ENCODE assay signal across 8 cellular contexts in the genomic region with DNA sequence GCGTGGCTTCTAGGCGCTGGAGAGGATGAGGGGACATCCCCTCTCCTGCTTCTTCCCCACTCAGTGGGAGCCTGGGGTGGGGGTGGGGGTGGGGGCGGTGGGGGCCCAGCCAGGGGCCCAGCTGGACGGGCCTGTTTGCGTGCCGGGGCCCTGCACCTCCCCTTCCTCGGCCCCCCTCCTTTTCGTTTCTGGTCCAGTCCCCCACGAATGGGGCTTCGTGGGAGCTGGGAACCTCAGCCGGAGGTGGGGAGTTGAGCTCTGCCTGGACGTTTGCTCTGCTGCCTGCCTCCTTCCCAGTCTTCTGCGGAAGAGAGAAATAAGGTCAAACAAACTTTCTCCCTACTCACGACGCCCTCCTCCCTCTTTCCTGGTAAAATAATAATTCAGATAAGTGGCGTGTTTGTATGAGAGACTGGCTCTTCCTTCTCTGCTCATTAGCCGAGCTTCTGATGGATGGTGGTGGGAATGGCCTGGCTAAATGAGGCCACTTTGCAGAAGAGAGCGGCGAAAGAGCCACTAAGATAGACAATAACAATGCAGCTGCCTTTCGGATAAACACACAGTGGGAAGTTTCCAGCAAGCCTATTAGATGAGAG. TPM values are rescaled to one million over a fixed set of nuclear protein-coding genes. Genes with fewer than 3 reads are reported as not detected.
DNase-seq lines count a peak whose midpoint lies in the region; ATAC-seq lines count a peak whose summit lies in the region.

No MANE protein-coding gene starts in this region.

- no peak for ATAC-seq in effector memory CD8-positive, alpha-beta T cell (replicated peaks)
- no peak for ATAC-seq in HG02938 (IDR thresholded peaks at IDR 0.05; ENCODE audit: unreplicated experiment)

- H3K27ac Mint-ChIP-seq in activated CD4-positive, alpha-beta T cell treated with anti-CD3 and anti-CD28 coated beads, Interleukin-2, amount 10 ng/mL, durations not matched to agents 24 days and 14 days, result peak overlapping the region; percentile 94
- peak overlapping the region; percentile 83 for H3K27ac Mint-ChIP-seq in T-helper 1 cell treated with Interleukin-12 subunit alpha and Interleukin-12 subunit beta and Interleukin-4 antibody, amounts not matched to agents 30 μg/mL and 1 μg/mL, for 36 hours
- peak overlapping the region; percentile 95 to 96 for H3K27ac Mint-ChIP-seq in effector memory CD8-positive, alpha-beta T cell

- DNase-seq in activated CD4-positive, alpha-beta T cell treated with anti-CD3 and anti-CD28 coated beads, Interleukin-2, amount 10 ng/mL, durations not matched to agents 24 days and 14 days, result peak; percentile 73
- no peak for DNase-seq in activated CD4-positive, alpha-beta T cell treated with anti-CD3 and anti-CD28 coated beads for 1 hour
- no peak for DNase-seq in effector memory CD8-positive, alpha-beta T cell
- peak; percentile 59 for DNase-seq in medulla oblongata (ENCODE audit: extremely low spot score)

- peak overlapping the region; percentile 81 for H3K9ac ChIP-seq in HUES48 (ENCODE audit: low read depth, low read length)

- H3K36me3 ChIP-seq in HUES48 (ENCODE audit: control insufficient read depth, insufficient read depth, low read length), result peaks cover 37% of the 10 kb centered on the region

- intact Hi-C loops in activated CD4-positive, alpha-beta T cell treated with anti-CD3 and anti-CD28 coated beads, Interleukin-2, amount 10 ng/mL, durations not matched to agents 24 days and 14 days (cut with micrococcal nuclease), result loop anchor here (5.0 kb wide), 2 partner anchors 77 to 83 kb away; a partner anchor contains a TSS

- no peaks in the 10 kb centered on the region for H3K27me3 ChIP-seq in HUES48 (ENCODE audit: control insufficient read depth, insufficient read depth, low read length)

- H3K4me3 Mint-ChIP-seq in activated CD4-positive, alpha-beta T cell treated with anti-CD3 and anti-CD28 coated beads, Interleukin-2, amount 10 ng/mL, durations not matched to agents 24 days and 14 days, result peak overlapping the region; percentile 91
- H3K4me3 Mint-ChIP-seq in T-helper 1 cell treated with Interleukin-12 subunit alpha and Interleukin-12 subunit beta and Interleukin-4 antibody, amounts not matched to agents 30 μg/mL and 1 μg/mL, for 36 hours, result peak overlapping the region; percentile 90
- H3K4me3 Mint-ChIP-seq in effector memory CD8-positive, alpha-beta T cell, result peak overlapping the region; percentile 89 to 91

- H3K4me3 ChIP-seq in HUES48 (ENCODE audit: low read depth, low read length), result peak overlapping the region; percentile 89

- H3K9me3 ChIP-seq in HUES48 (ENCODE audit: control insufficient read depth, insufficient read depth, low read length), result no peaks in the 10 kb centered on the region

- H3K27me3 Mint-ChIP-seq in activated CD4-positive, alpha-beta T cell treated with anti-CD3 and anti-CD28 coated beads, Interleukin-2, amount 10 ng/mL, durations not matched to agents 24 days and 14 days, result no peaks in the 10 kb centered on the region
- peaks cover 5% of the 10 kb centered on the region for H3K27me3 Mint-ChIP-seq in T-helper 1 cell treated with Interleukin-12 subunit alpha and Interleukin-12 subunit beta and Interleukin-4 antibody, amounts not matched to agents 30 μg/mL and 1 μg/mL, for 36 hours (ENCODE audit: low read depth)
- H3K27me3 Mint-ChIP-seq in effector memory CD8-positive, alpha-beta T cell, result no peaks in the 10 kb centered on the region

- H3K4me1 Mint-ChIP-seq in activated CD4-positive, alpha-beta T cell treated with anti-CD3 and anti-CD28 coated beads, Interleukin-2, amount 10 ng/mL, durations not matched to agents 24 days and 14 days, result peaks cover 23% of the 10 kb centered on the region
- H3K4me1 Mint-ChIP-seq in T-helper 1 cell treated with Interleukin-12 subunit alpha and Interleukin-12 subunit beta and Interleukin-4 antibody, amounts not matched to agents 30 μg/mL and 1 μg/mL, for 36 hours (ENCODE audit: low read depth), result peaks cover 21% of the 10 kb centered on the region
- peaks cover 9 to 10% of the 10 kb centered on the region in 2 donors for H3K4me1 Mint-ChIP-seq in effector memory CD8-positive, alpha-beta T cell (ENCODE audit: low read depth in 2 of 2)

- peaks cover 12% of the 10 kb centered on the region for H3K36me3 Mint-ChIP-seq in activated CD4-positive, alpha-beta T cell treated with anti-CD3 and anti-CD28 coated beads, Interleukin-2, amount 10 ng/mL, durations not matched to agents 24 days and 14 days (ENCODE audit: low read depth)
- H3K36me3 Mint-ChIP-seq in T-helper 1 cell treated with Interleukin-12 subunit alpha and Interleukin-12 subunit beta and Interleukin-4 antibody, amounts not matched to agents 30 μg/mL and 1 μg/mL, for 36 hours (ENCODE audit: low read depth), result peaks cover 5% of the 10 kb centered on the region
- H3K36me3 Mint-ChIP-seq in effector memory CD8-positive, alpha-beta T cell (ENCODE audit: insufficient read depth), result peaks cover 2% of the 10 kb centered on the region

- H3K9me3 Mint-ChIP-seq in activated CD4-positive, alpha-beta T cell treated with anti-CD3 and anti-CD28 coated beads, Interleukin-2, amount 10 ng/mL, durations not matched to agents 24 days and 14 days, result no peaks in the 10 kb centered on the region
- H3K9me3 Mint-ChIP-seq in T-helper 1 cell treated with Interleukin-12 subunit alpha and Interleukin-12 subunit beta and Interleukin-4 antibody, amounts not matched to agents 30 μg/mL and 1 μg/mL, for 36 hours, result no peaks in the 10 kb centered on the region
- no peaks in the 10 kb centered on the region for H3K9me3 Mint-ChIP-seq in effector memory CD8-positive, alpha-beta T cell

- peaks cover 21% of the 10 kb centered on the region for H3K4me1 ChIP-seq in HUES48 (ENCODE audit: control insufficient read depth, insufficient read depth, low read length)

- peak overlapping the region; percentile 93 for H3K27ac ChIP-seq in HUES48 (ENCODE audit: low read depth, low read length)
- H3K27ac ChIP-seq in temporal lobe (ENCODE audit: low read depth, low read length), result peak overlapping the region; percentile 33

RNA-seq across cellular contexts. Expression of a gene that starts 0.8 kb away (rescaled TPM):
- total RNA-seq in activated CD4-positive, alpha-beta T cell treated with anti-CD3 and anti-CD28 coated beads, Interleukin-2, amount 10 ng/mL, durations not matched to agents 24 days and 14 days, result 31.7 and 36.6 TPM in 2 replicates
- total RNA-seq in temporal lobe, result 26.3 TPM

Comparison
In these comparisons a context has a peak if more than half of its experiments do, and no peak if none do; other contexts are left out.
1. DNase-seq: peak in activated CD4-positive, alpha-beta T cell treated with anti-CD3 and anti-CD28 coated beads, Interleukin-2, amount 10 ng/mL, durations not matched to agents 24 days and 14 days (single experiment) and medulla oblongata (single experiment); none in activated CD4-positive, alpha-beta T cell treated with anti-CD3 and anti-CD28 coated beads for 1 hour (single experiment) and effector memory CD8-positive, alpha-beta T cell (0 of 3).
2. Peak in every context shown above with its lines, with median percentiles within 50 percentile points of each other: H3K27ac Mint-ChIP-seq and H3K4me3 Mint-ChIP-seq.